7 cellular contexts compared by ENCODE assay signal in the genomic region with DNA sequence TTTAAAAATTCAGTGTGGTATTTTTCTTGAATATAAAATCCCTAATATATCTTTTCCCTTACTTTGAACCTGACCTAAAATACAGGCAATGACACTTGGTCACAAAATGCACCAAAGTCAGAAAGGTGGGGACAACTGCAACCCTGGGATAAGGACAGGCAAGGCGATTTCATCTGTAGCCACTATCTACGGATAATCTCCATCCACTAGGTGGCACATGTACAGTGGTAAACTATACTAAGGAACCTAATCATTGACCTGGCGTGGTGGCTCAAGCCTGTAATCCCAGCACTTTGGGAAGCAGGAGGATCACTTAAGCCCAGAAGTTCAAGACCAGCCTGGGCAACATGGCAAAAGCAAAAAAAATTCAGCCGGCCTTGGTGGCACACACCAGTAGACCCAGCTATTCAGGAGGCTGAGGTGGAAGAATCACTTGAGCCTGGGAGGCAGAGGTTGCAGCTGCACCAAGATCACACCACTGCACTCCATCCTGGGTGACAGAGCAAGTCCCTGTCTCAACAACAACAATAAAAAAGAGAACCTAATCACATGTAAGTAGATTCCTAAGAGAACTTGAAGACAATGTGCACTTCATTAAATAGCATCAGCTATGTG.
DNase-seq lines count a peak whose midpoint lies in the region; ATAC-seq and TF ChIP-seq lines count a peak whose summit lies in the region.

No MANE protein-coding gene starts in this region.

- no peak overlapping the region for H2AFZ ChIP-seq in DND-41 (ENCODE audit: low read depth, low read length)

- no peak overlapping the region for H3K27ac ChIP-seq in DND-41 (ENCODE audit: low read length)
- no peak overlapping the region for H3K27ac ChIP-seq in endodermal cell (ENCODE audit: low read depth, low read length)

- H3K27me3 Mint-ChIP-seq in endodermal cell (ENCODE audit: insufficient read depth): no peaks in the 10 kb centered on the region

- no peak overlapping the region for H3K9ac ChIP-seq in DND-41 (ENCODE audit: low read depth, low read length)
- H3K9ac ChIP-seq in endodermal cell (ENCODE audit: extremely low read depth, low read length, poor library complexity, severe bottlenecking): no peak overlapping the region

- H3K36me3 Mint-ChIP-seq in endodermal cell (ENCODE audit: low read depth): peaks cover 3% of the 10 kb centered on the region

- peak; percentile 62 for TF ChIP-seq CTCF in DND-41 (IDR thresholded peaks at IDR 0.05; ENCODE audit: borderline replicate concordance, extremely low read depth, low read length, poor library complexity, severe bottlenecking)
- TF ChIP-seq CTCF in endodermal cell (conservative IDR thresholded peaks at IDR 0.05): peak; percentile 75

- H3K4me3 ChIP-seq in DND-41 (ENCODE audit: low read depth in 1 of 2, low read length in 2 of 2): no peak overlapping the region
- H3K4me3 ChIP-seq in endodermal cell (ENCODE audit: low read length): no peak overlapping the region

- H3K27me3 ChIP-seq in DND-41 (ENCODE audit: insufficient read depth, low read length, poor library complexity) (no peaks in the 10 kb centered on the region), endodermal cell (ENCODE audit: control insufficient read depth, insufficient read depth, low read length, poor library complexity, severe bottlenecking) (no peaks in the 10 kb centered on the region)

- H4K20me1 ChIP-seq in DND-41 (ENCODE audit: insufficient read depth, low read length): peaks cover 40% of the 10 kb centered on the region; the same call in 1 of the 2 replicates

- 55 to 56% methylated on average over 4 of the region's 4 CpGs for WGBS in endodermal cell (ENCODE audit: insufficient coverage in 1 of 2, insufficient read length in 1 of 2), 2 experiments

- H3K4me2 ChIP-seq in DND-41 (ENCODE audit: insufficient read depth, low read length): no peak overlapping the region

- no peak overlapping the region for H3K4me3 Mint-ChIP-seq in endodermal cell

- H3K36me3 ChIP-seq in DND-41 (ENCODE audit: insufficient read depth, low read length): no peaks in the 10 kb centered on the region
- peaks cover 8% of the 10 kb centered on the region for H3K36me3 ChIP-seq in endodermal cell (ENCODE audit: control insufficient read depth, insufficient read depth, low read length)

- peak; percentile 79 for ATAC-seq in DND-41 (ENCODE audit: insufficient read depth, low read depth)
- peak; percentile 64 for ATAC-seq in GM19397 (IDR thresholded peaks at IDR 0.05; ENCODE audit: unreplicated experiment)

- peak; percentile 13 for DNase-seq in DND-41
- peak; percentile 55 for DNase-seq in HuH-7 (ENCODE audit: low spot score)
- peak; percentile 3 for DNase-seq in SHP77 treated with DMSO at 0.1 percent for 48 hours (lab: John Stamatoyannopoulos, UW)
- DNase-seq in endodermal cell: peak; percentile 61
- DNase-seq in mucosa of gallbladder (ENCODE audit: low spot score): peak; percentile 23
- no peak for DNase-seq in GM19238 (ENCODE audit: insufficient read length, low spot score)

- no peaks in the 10 kb centered on the region for H3K9me3 Mint-ChIP-seq in endodermal cell

- H3K9me3 ChIP-seq in DND-41 (ENCODE audit: insufficient read depth, low read length, severe bottlenecking): no peaks in the 10 kb centered on the region
- H3K9me3 ChIP-seq in endodermal cell (ENCODE audit: control insufficient read depth, low read length): no peaks in the 10 kb centered on the region

- no peaks in the 10 kb centered on the region for H3K4me1 ChIP-seq in DND-41 (ENCODE audit: insufficient read depth, low read length)
- no peaks in the 10 kb centered on the region for H3K4me1 ChIP-seq in endodermal cell (ENCODE audit: control insufficient read depth, insufficient read depth, low read length)

- peaks cover 96% of the 10 kb centered on the region for H3K79me2 ChIP-seq in DND-41 (ENCODE audit: insufficient read depth, low read length)

- no peak overlapping the region for H3K27ac Mint-ChIP-seq in endodermal cell

- H3K4me1 Mint-ChIP-seq in endodermal cell: peaks cover under 1% of the 10 kb centered on the region
